ENCODE assay signal across 29 cellular contexts in genomic region chrX:39453847-39454645, GRCh38.
A peak's percentile ranks its signal among the peaks of the same experiment; 100 is the strongest.
DNase-seq lines count a peak whose midpoint lies in the region; ATAC-seq and TF ChIP-seq lines count a peak whose summit lies in the region.
"Had no signal": no experiment of that assay in that cellular context is flagged by ENCODE, and none has a peak within 500 bp of the region (broad histone marks: within the 10 kb centered on the region; RNA-seq: fewer than 3 reads in every experiment).

No MANE protein-coding gene starts in this region.

- TF ChIP-seq CTCF in right atrium auricular region (IDR thresholded peaks at IDR 0.05) (no peak), omental fat pad (IDR thresholded peaks at IDR 0.05) (no peak)

- intact Hi-C loops in Right ventricle myocardium superior (cut with DNase I), result no loop called here

- no peak overlapping the region for H3K27ac ChIP-seq in right atrium auricular region
- H3K27ac ChIP-seq: coronary artery, skin epidermis, suprapubic skin, upper lobe of right lung had no signal

- H3K4me1 ChIP-seq in right atrium auricular region, result no peaks in the 10 kb centered on the region
- H3K4me1 ChIP-seq: upper lobe of right lung had no signal

- H3K4me3 Mint-ChIP-seq in activated T-cell treated with anti-CD3 and anti-CD28 coated beads, Interleukin-2, amount 50 U/mL, for 4 hours, result no peak overlapping the region
- H3K4me3 Mint-ChIP-seq: activated CD4-positive, alpha-beta T cell treated with anti-CD3 and anti-CD28 coated beads, Interleukin-2, amount 10 ng/mL, durations not matched to agents 24 days and 14 days; activated naive CD8-positive, alpha-beta T cell; CD14-positive monocyte; GM23338; nephron progenitor cell; WTC11 had no signal

- no peak overlapping the region for H3K4me3 ChIP-seq in right atrium auricular region
- H3K4me3 ChIP-seq: coronary artery, GM23338, lung, skin epidermis, suprapubic skin, upper lobe of right lung had no signal

- no peaks in the 10 kb centered on the region for H3K36me3 Mint-ChIP-seq in activated T-cell treated with anti-CD3 and anti-CD28 coated beads, Interleukin-2, amount 50 U/mL, for 4 hours (ENCODE audit: insufficient read depth)
- H3K36me3 Mint-ChIP-seq: activated naive CD8-positive, alpha-beta T cell; CD14-positive monocyte had no signal

- H3K27me3 ChIP-seq in right atrium auricular region, result no peaks in the 10 kb centered on the region
- H3K27me3 ChIP-seq: suprapubic skin, upper lobe of right lung had no signal

- no peaks in the 10 kb centered on the region for H3K27me3 Mint-ChIP-seq in activated T-cell treated with anti-CD3 and anti-CD28 coated beads, Interleukin-2, amount 50 U/mL, for 4 hours (ENCODE audit: low read depth)
- H3K27me3 Mint-ChIP-seq: activated CD4-positive, alpha-beta T cell treated with anti-CD3 and anti-CD28 coated beads, Interleukin-2, amount 10 ng/mL, durations not matched to agents 24 days and 14 days; activated naive CD8-positive, alpha-beta T cell had no signal

- H3K9me3 ChIP-seq in right atrium auricular region, result peaks cover 0 to 10% of the 10 kb centered on the region in 2 donors
- H3K9me3 ChIP-seq: suprapubic skin, upper lobe of right lung had no signal

- ATAC-seq in Right ventricle myocardium superior (ENCODE audit: poor library complexity) (peak; percentile 71), omental fat pad (ENCODE audit: low FRiP score) (no peak)
- ATAC-seq in activated T-cell treated with anti-CD3 and anti-CD28 coated beads, Interleukin-2, amount 50 U/mL, for 4 hours, result no peak
- ATAC-seq: GM23338, upper lobe of right lung, WTC11 had no signal

- no peaks in the 10 kb centered on the region for H3K36me3 ChIP-seq in right atrium auricular region
- H3K36me3 ChIP-seq: suprapubic skin, upper lobe of right lung had no signal

- H3K4me1 Mint-ChIP-seq in activated T-cell treated with anti-CD3 and anti-CD28 coated beads, Interleukin-2, amount 50 U/mL, for 4 hours (ENCODE audit: low read depth), result peaks cover 17% of the 10 kb centered on the region

- DNase-seq in Right ventricle myocardium superior (peak; percentile 44), right atrium auricular region (ENCODE audit: low spot score) (no peak), cerebellar cortex (ENCODE audit: low spot score) (peak; percentile 67), left kidney (ENCODE audit: low read depth, low spot score) (peak; percentile 54), glomerular visceral epithelial cell (ENCODE audit: extremely low spot score) (no peak), omental fat pad (ENCODE audit: low spot score) (no peak), CD1c-positive myeloid dendritic cell (ENCODE audit: extremely low spot score) (no peak)
- DNase-seq in activated T-cell treated with anti-CD3 and anti-CD28 coated beads, Interleukin-2, amount 50 U/mL, for 4 hours, result no peak
- DNase-seq: activated CD4-positive, alpha-beta T cell treated with anti-CD3 and anti-CD28 coated beads, Interleukin-2, amount 10 ng/mL, durations not matched to agents 24 days and 14 days; activated CD8-positive, alpha-beta memory T cell treated with anti-CD3 and anti-CD28 coated beads for 24 hours; activated effector memory CD4-positive, alpha-beta T cell treated with anti-CD3 and anti-CD28 coated beads, Interleukin-2, amount 50 U/mL, for 16 hours; DND-41; effector CD8-positive, alpha-beta T cell; IMR-90; kidney; NCI-H146; NCI-H526 treated with DMSO at 0.1 percent for 48 hours; nephron progenitor cell; stimulated activated naive CD4-positive, alpha-beta T cell treated with Interleukin-2 at 50 U/mL for 16 hours; T1000; upper lobe of right lung had no signal

- peaks cover 5% of the 10 kb centered on the region for H3K9me3 Mint-ChIP-seq in activated T-cell treated with anti-CD3 and anti-CD28 coated beads, Interleukin-2, amount 50 U/mL, for 4 hours

Comparison
In these comparisons a context has a peak if more than half of its experiments do, and no peak if none do; other contexts are left out.
1. DNase-seq: peak in Right ventricle myocardium superior (single experiment), cerebellar cortex (single experiment) and left kidney (single experiment); none in right atrium auricular region (single experiment), glomerular visceral epithelial cell (single experiment), activated T-cell treated with anti-CD3 and anti-CD28 coated beads, Interleukin-2, amount 50 U/mL, for 4 hours (single experiment), omental fat pad (single experiment) and CD1c-positive myeloid dendritic cell (single experiment).